14 cellular contexts compared by ENCODE assay signal in genomic region chr3:16916840-16917239, GRCh38. TPM values are rescaled to one million over a fixed set of nuclear protein-coding genes. Genes with fewer than 3 reads are reported as not detected.
DNase-seq lines count a peak whose midpoint lies in the region; ATAC-seq and TF ChIP-seq lines count a peak whose summit lies in the region.
"Had no signal": no experiment of that assay in that cellular context is flagged by ENCODE, and none has a peak within 500 bp of the region (broad histone marks: within the 10 kb centered on the region; RNA-seq: fewer than 3 reads in every experiment).

No MANE protein-coding gene starts in this region.

- no peaks in the 10 kb centered on the region for H3K9me3 ChIP-seq in right atrium auricular region

- no peaks in the 10 kb centered on the region for H3K27me3 Mint-ChIP-seq in activated T-helper 17 cell treated with anti-CD3 and anti-CD28 coated beads, Interleukin-2, amount 50 U/mL, for 72 hours

- H3K36me3 Mint-ChIP-seq in activated naive CD4-positive, alpha-beta T cell treated with anti-CD3 and anti-CD28 coated beads, Interleukin-2, amount 50 U/mL, for 72 hours, result no peaks in the 10 kb centered on the region
- no peaks in the 10 kb centered on the region for H3K36me3 Mint-ChIP-seq in activated T-helper 17 cell treated with anti-CD3 and anti-CD28 coated beads, Interleukin-2, amount 50 U/mL, for 72 hours (ENCODE audit: low read depth)
- H3K36me3 Mint-ChIP-seq in stimulated activated effector memory CD8-positive, alpha-beta T cell treated with anti-CD3 and anti-CD28 coated beads, Interleukin-12 subunit alpha, Interleukin-12 subunit beta, amount 100 ng/mL, for 72 hours, result no peaks in the 10 kb centered on the region

- peak overlapping the region; percentile 84 to 87 for H3K27ac Mint-ChIP-seq in activated naive CD4-positive, alpha-beta T cell treated with anti-CD3 and anti-CD28 coated beads, Interleukin-2, amount 50 U/mL, for 72 hours
- H3K27ac Mint-ChIP-seq in activated T-helper 17 cell treated with anti-CD3 and anti-CD28 coated beads, Interleukin-2, amount 50 U/mL, for 72 hours, result peak overlapping the region; percentile 69
- H3K27ac Mint-ChIP-seq in stimulated activated effector memory CD8-positive, alpha-beta T cell treated with anti-CD3 and anti-CD28 coated beads, Interleukin-12 subunit alpha, Interleukin-12 subunit beta, amount 100 ng/mL, for 72 hours, result peak overlapping the region; percentile 76

- TF ChIP-seq CTCF in right atrium auricular region (IDR thresholded peaks at IDR 0.05), result no peak

- no peak overlapping the region for H3K4me3 ChIP-seq in right atrium auricular region

- peak overlapping the region; percentile 58 to 66 for H3K27ac ChIP-seq in right atrium auricular region
- H3K27ac ChIP-seq: WERI-Rb-1 had no signal

- no peaks in the 10 kb centered on the region for H3K27me3 ChIP-seq in right atrium auricular region

- no peaks in the 10 kb centered on the region for H3K9me3 Mint-ChIP-seq in activated naive CD4-positive, alpha-beta T cell treated with anti-CD3 and anti-CD28 coated beads, Interleukin-2, amount 50 U/mL, for 72 hours
- H3K9me3 Mint-ChIP-seq in activated T-helper 17 cell treated with anti-CD3 and anti-CD28 coated beads, Interleukin-2, amount 50 U/mL, for 72 hours, result no peaks in the 10 kb centered on the region
- H3K9me3 Mint-ChIP-seq in stimulated activated effector memory CD8-positive, alpha-beta T cell treated with anti-CD3 and anti-CD28 coated beads, Interleukin-12 subunit alpha, Interleukin-12 subunit beta, amount 100 ng/mL, for 72 hours, result no peaks in the 10 kb centered on the region

- no peaks in the 10 kb centered on the region for H3K36me3 ChIP-seq in right atrium auricular region
- H3K36me3 ChIP-seq: WERI-Rb-1 had no signal

- H3K4me1 ChIP-seq in right atrium auricular region, result peaks cover 0 to 30% of the 10 kb centered on the region in 2 donors

- H3K4me1 Mint-ChIP-seq in activated T-helper 17 cell treated with anti-CD3 and anti-CD28 coated beads, Interleukin-2, amount 50 U/mL, for 72 hours, result peaks cover 45% of the 10 kb centered on the region
- peaks cover 63% of the 10 kb centered on the region for H3K4me1 Mint-ChIP-seq in stimulated activated effector memory CD8-positive, alpha-beta T cell treated with anti-CD3 and anti-CD28 coated beads, Interleukin-12 subunit alpha, Interleukin-12 subunit beta, amount 100 ng/mL, for 72 hours

- peak; percentile 48 to 71 for ATAC-seq in activated naive CD4-positive, alpha-beta T cell treated with anti-CD3 and anti-CD28 coated beads, Interleukin-2, amount 50 U/mL, for 72 hours
- ATAC-seq in activated T-helper 17 cell treated with anti-CD3 and anti-CD28 coated beads, Interleukin-2, amount 50 U/mL, for 72 hours (replicated peaks), result peak; percentile 57
- ATAC-seq in stimulated activated effector memory CD8-positive, alpha-beta T cell treated with anti-CD3 and anti-CD28 coated beads, Interleukin-12 subunit alpha, Interleukin-12 subunit beta, amount 100 ng/mL, for 72 hours, result no peak

- DNase-seq in activated naive CD4-positive, alpha-beta T cell treated with anti-CD3 and anti-CD28 coated beads, Interleukin-2, amount 50 U/mL, for 72 hours (ENCODE audit: low spot score in 2 of 2), result no peak
- DNase-seq in activated naive CD4-positive, alpha-beta T cell treated with anti-CD3 and anti-CD28 coated beads, Interleukin-2, amount 50 U/mL, for 16 hours, result no peak
- DNase-seq in right atrium auricular region (ENCODE audit: low spot score) (no peak), NCI-H1436 (lab: John Stamatoyannopoulos, UW) (no peak), SIG-M5 (lab: John Stamatoyannopoulos, UW) (no peak), mucosa of gallbladder (ENCODE audit: low spot score) (no peak)
- no peak for DNase-seq in stimulated activated effector memory CD8-positive, alpha-beta T cell treated with anti-CD3 and anti-CD28 coated beads, Interleukin-12 subunit alpha, Interleukin-12 subunit beta, amount 100 ng/mL, for 72 hours (ENCODE audit: low spot score in 2 of 2)
- DNase-seq: activated effector memory CD4-positive, alpha-beta T cell treated with anti-CD3 and anti-CD28 coated beads, Interleukin-2, amount 50 U/mL, for 16 hours; AML-193; kidney; NCI-H1105 treated with DMSO at 0.1 percent for 48 hours; NCI-H526 treated with DMSO at 0.1 percent for 48 hours; WERI-Rb-1 had no signal

- peak overlapping the region; percentile 62 for H3K4me3 Mint-ChIP-seq in activated T-helper 17 cell treated with anti-CD3 and anti-CD28 coated beads, Interleukin-2, amount 50 U/mL, for 72 hours
- peak overlapping the region; percentile 17 for H3K4me3 Mint-ChIP-seq in stimulated activated effector memory CD8-positive, alpha-beta T cell treated with anti-CD3 and anti-CD28 coated beads, Interleukin-12 subunit alpha, Interleukin-12 subunit beta, amount 100 ng/mL, for 72 hours

RNA-seq across cellular contexts. Expression of gene PLCL2, which starts 32.1 kb away (rescaled TPM):
- total RNA-seq in activated naive CD4-positive, alpha-beta T cell treated with anti-CD3 and anti-CD28 coated beads, Interleukin-2, amount 50 U/mL, for 72 hours, result 10 to 100 TPM; 17.8 to 20.5 TPM
- 10 to 100 TPM; 15.1 to 16.2 TPM for total RNA-seq in activated T-helper 17 cell treated with anti-CD3 and anti-CD28 coated beads, Interleukin-2, amount 50 U/mL, for 72 hours
- total RNA-seq in right atrium auricular region, result 10 to 100 TPM; 32.4 to 35.2 TPM
- 26.1 TPM for total RNA-seq in mucosa of gallbladder
